Comparison of ENCODE assay signal across 16 cellular contexts in genomic region chr2:238067939-238068338, GRCh38. TPM values are rescaled to one million over a fixed set of nuclear protein-coding genes. Genes with fewer than 3 reads are reported as not detected.
"Had no signal": no experiment of that assay in that cellular context is flagged by ENCODE, and none has a peak within 500 bp of the region (broad histone marks: within the 10 kb centered on the region; RNA-seq: fewer than 3 reads in every experiment).

No MANE protein-coding gene starts in this region.

- DNase-seq: activated CD4-positive, alpha-beta T cell treated with anti-CD3 and anti-CD28 coated beads, Interleukin-2, amount 50 U/mL, for 4 hours; activated gamma-delta T cell; colonic mucosa; esophagus squamous epithelium; foreskin keratinocyte; head of caudate nucleus; left colon; naive B cell; occipital lobe; right lobe of liver; stimulated activated CD4-positive, alpha-beta T cell treated with anti-CD3 and anti-CD28 coated beads, Interleukin-1b, Interleukin-23, amount 100 ng/mL, for 48 hours; stimulated activated naive B cell treated with anti-CD40 and anti-IgM and Interleukin-4, amounts not matched to agents 10 μg/mL and 1 μg/mL and 100 μg/mL, for 72 hours; upper lobe of left lung had no signal

- H3K27me3 ChIP-seq: colonic mucosa, esophagus squamous epithelium, foreskin keratinocyte, right lobe of liver, upper lobe of left lung had no signal

- H3K27ac Mint-ChIP-seq: stimulated activated naive B cell treated with anti-CD40 and anti-IgM and Interleukin-4, amounts not matched to agents 10 μg/mL and 1 μg/mL and 100 μg/mL, for 72 hours; WTC11 had no signal

- H3K4me3 ChIP-seq: colonic mucosa, esophagus squamous epithelium, prostate gland, right lobe of liver, upper lobe of left lung had no signal

- ATAC-seq: foreskin keratinocyte; left colon; stimulated activated naive B cell treated with anti-CD40 and anti-IgM and Interleukin-4, amounts not matched to agents 10 μg/mL and 1 μg/mL and 100 μg/mL, for 72 hours; WTC11 had no signal

- H3K9me3 ChIP-seq: colonic mucosa, esophagus squamous epithelium, prostate gland, right lobe of liver, upper lobe of left lung had no signal

- H3K4me3 Mint-ChIP-seq: stimulated activated naive B cell treated with anti-CD40 and anti-IgM and Interleukin-4, amounts not matched to agents 10 μg/mL and 1 μg/mL and 100 μg/mL, for 72 hours; WTC11 had no signal

- H3K4me1 ChIP-seq: esophagus squamous epithelium, foreskin keratinocyte, prostate gland, upper lobe of left lung had no signal

- H3K27me3 Mint-ChIP-seq: naive B cell; stimulated activated naive B cell treated with anti-CD40 and anti-IgM and Interleukin-4, amounts not matched to agents 10 μg/mL and 1 μg/mL and 100 μg/mL, for 72 hours had no signal

- H3K9me3 Mint-ChIP-seq: WTC11 had no signal

- H3K27ac ChIP-seq: colonic mucosa, esophagus squamous epithelium, foreskin keratinocyte, prostate gland, upper lobe of left lung had no signal

RNA-seq across cellular contexts. Expression of gene ESPNL, which starts 32.2 kb away (rescaled TPM):
- total RNA-seq: lung microvascular endothelial cell had no signal
